In the genomic region with DNA sequence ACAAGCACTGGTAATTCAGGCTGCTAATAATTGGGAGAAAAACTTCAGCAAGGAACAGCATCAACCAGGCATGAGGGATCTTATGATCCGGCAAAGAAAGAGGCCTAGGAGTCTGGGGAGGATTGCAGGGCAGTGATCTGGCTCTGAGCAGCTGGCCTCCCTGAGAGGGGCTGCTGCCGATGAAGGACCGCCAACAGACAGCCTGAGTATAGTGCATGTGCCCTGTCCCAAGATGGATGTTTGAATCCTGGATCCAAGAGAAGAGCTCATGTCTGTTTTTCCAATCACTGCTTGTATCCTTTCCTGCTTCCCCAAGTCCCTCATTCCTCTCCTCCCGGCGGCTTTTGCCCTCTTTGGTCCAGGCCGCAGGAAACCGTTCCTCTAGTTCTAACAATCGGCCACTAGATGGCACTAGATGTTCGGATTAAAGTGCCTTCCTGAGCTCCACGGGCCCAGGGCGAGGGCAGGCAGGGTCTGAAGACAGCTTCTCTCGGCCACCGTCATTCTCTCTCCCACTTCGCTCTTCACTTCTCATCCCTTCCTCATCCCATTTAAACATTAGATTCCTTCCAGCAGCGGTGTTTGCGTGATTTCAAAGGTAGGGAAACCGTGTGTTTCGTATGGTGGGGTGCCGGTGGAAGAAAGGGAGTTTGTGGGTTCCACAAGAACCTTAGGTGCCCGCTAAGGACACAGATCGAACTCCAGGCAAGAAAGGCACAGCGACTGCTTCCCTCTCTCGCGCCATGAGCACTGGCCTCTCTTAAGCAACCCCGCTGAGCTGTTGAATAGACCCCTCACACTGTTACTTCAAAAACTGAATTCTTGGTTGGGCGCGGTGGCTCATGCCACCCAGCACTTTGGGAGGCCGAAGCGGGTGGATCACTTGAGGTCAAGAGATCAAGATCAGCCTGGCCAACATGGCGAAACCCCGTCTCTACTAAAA, we compare ENCODE assay signal across 8 cellular contexts.
A peak's percentile ranks its signal among the peaks of the same experiment; 100 is the strongest.
DNase-seq lines count a peak whose midpoint lies in the region; ATAC-seq, FAIRE-seq and TF ChIP-seq lines count a peak whose summit lies in the region.

No MANE protein-coding gene starts in this region.

- peak; percentile 88 for ATAC-seq in HG02763 (IDR thresholded peaks at IDR 0.05; ENCODE audit: unreplicated experiment)

- POLR2A ChIA-PET in MCF 10A (lab: Yijun Ruan, JAX), result interaction anchor here (0.7 kb wide), 2 partner anchors 546 to 606 kb away, joined by 3 read pairs; no protein-coding TSS in a partner anchor

- DNase-seq in GM12891 (ENCODE audit: insufficient read length, low spot score), result peak; percentile 50
- peak; percentile 75 to 96 (median 87) for DNase-seq in NCI-H1417 (lab: John Stamatoyannopoulos, UW)
- peak in 3 of 5 donors; percentile 11 to 38 (median 24) for DNase-seq in T-helper 1 cell
- peak; percentile 84 for DNase-seq in MCF 10A (ENCODE audit: unreplicated experiment)
- peak; percentile 9 to 34 (median 20) for DNase-seq in stimulated activated CD4-positive, alpha-beta T cell treated with anti-CD3 and anti-CD28 coated beads, Interleukin-1b, Interleukin-23, amount 100 ng/mL, for 24 hours (ENCODE audit: low read depth in 4 of 4, low spot score in 1 of 4)

- H3K27ac Mint-ChIP-seq in MCF 10A (ENCODE audit: low read depth, unreplicated experiment), result no peak overlapping the region

- H3K9me3 Mint-ChIP-seq in MCF 10A (ENCODE audit: unreplicated experiment), result no peaks in the 10 kb centered on the region

- FAIRE-seq in A204.1 (lab: Jason Lieb, UNC) (peak; percentile 65), GM12891 (lab: Jason Lieb, UNC) (peak; percentile 91), islet of Langerhans (lab: Jason Lieb, UNC) (peak; percentile 43)

- peak; percentile 77 for TF ChIP-seq CTCF in MCF 10A (IDR thresholded peaks at IDR 0.05; ENCODE audit: unreplicated experiment)

- peaks cover 26% of the 10 kb centered on the region for H3K27me3 Mint-ChIP-seq in MCF 10A (ENCODE audit: insufficient read depth, unreplicated experiment)

- no TSS peak for BruUV-seq in MCF 10A (replicated peaks; lab: Mats Ljungman, UMichigan)

- H3K4me3 Mint-ChIP-seq in MCF 10A (ENCODE audit: unreplicated experiment), result no peak overlapping the region

- intact Hi-C loops in MCF 10A (cut with micrococcal nuclease), result loop anchor here (1.0 to 5.0 kb wide), 5 partner anchors 238 to 602 kb away; no protein-coding TSS in a partner anchor

- no peak for TF ChIP-seq POLR2A in GM12891 (IDR thresholded peaks at IDR 0.05; ENCODE audit: low read depth, low read length)

- H3K4me1 Mint-ChIP-seq in MCF 10A (ENCODE audit: insufficient read depth, unreplicated experiment), result no peaks in the 10 kb centered on the region

- CTCF ChIA-PET in MCF 10A (lab: Yijun Ruan, JAX), result interaction anchor here (0.5 to 19.7 kb wide), 91 partner anchors 8 to 1223 kb away, joined by 3 to 743 read pairs (median 4); no protein-coding TSS in a partner anchor

- H3K36me3 Mint-ChIP-seq in MCF 10A (ENCODE audit: insufficient read depth, unreplicated experiment), result no peaks in the 10 kb centered on the region

TF ChIP-seq in GM12891, 5 proteins besides CTCF, POLR2A, EP300 and RAD21:
- TF ChIP-seq POLR2AphosphoS5 (IDR thresholded peaks at IDR 0.05; ENCODE audit: low read depth, low read length), result no peak
- no peak for TF ChIP-seq PAX5 (IDR thresholded peaks at IDR 0.05; ENCODE audit: insufficient read depth, low read length, severe bottlenecking)
- no peak for TF ChIP-seq POU2F2 (IDR thresholded peaks at IDR 0.05; ENCODE audit: low read depth, low read length)
- TF ChIP-seq TAF1 (IDR thresholded peaks at IDR 0.05; ENCODE audit: low read depth, low read length), result no peak
- TF ChIP-seq SPI1 (IDR thresholded peaks at IDR 0.05; ENCODE audit: low read depth, low read length), result no peak

Comparison
In these comparisons a context has a peak if more than half of its experiments do, and no peak if none do; other contexts are left out.
1. Peak in every context shown above with its lines: DNase-seq and ATAC-seq.
2. DNase-seq: peak in every context shown above with its lines; median percentile 87 in NCI-H1417; 84 in MCF 10A; 50 in GM12891; 24 in T-helper 1 cell; 20 in stimulated activated CD4-positive, alpha-beta T cell treated with anti-CD3 and anti-CD28 coated beads, Interleukin-1b, Interleukin-23, amount 100 ng/mL, for 24 hours.